ENCODE assay signal across 1 cellular context in genomic region chr1:109642610-109643009, GRCh38.
TF ChIP-seq lines count a peak whose summit lies in the region.

No MANE protein-coding gene starts in this region.

TF ChIP-seq in HCT116, 20 proteins besides CTCF, POLR2A, EP300 and RAD21 (continued from another document):
- no peak for TF ChIP-seq MAX (IDR thresholded peaks at IDR 0.05)
- TF ChIP-seq SP1 (IDR thresholded peaks at IDR 0.05; ENCODE audit: low read depth) = no peak
- no peak for TF ChIP-seq SRF (IDR thresholded peaks at IDR 0.05; ENCODE audit: low read depth)
- no peak for TF ChIP-seq POLR2AphosphoS5 (IDR thresholded peaks at IDR 0.05; ENCODE audit: low read depth, low read length)
